In genomic region chr16:85426806-85427205, GRCh38 we compare ENCODE assay signal across 20 cellular contexts.
"Had no signal": no experiment of that assay in that cellular context is flagged by ENCODE, and none has a peak within 500 bp of the region (broad histone marks: within the 10 kb centered on the region; RNA-seq: fewer than 3 reads in every experiment).

No MANE protein-coding gene starts in this region.

- H3K9me3 ChIP-seq: lower lobe of right lung, tibial artery had no signal

- H3K27ac Mint-ChIP-seq: activated CD8-positive, alpha-beta memory T cell treated with anti-CD3 and anti-CD28 coated beads, Interleukin-2, amount 10 ng/mL, durations not matched to agents 7 days and 5 days; activated naive CD8-positive, alpha-beta T cell treated with anti-CD3 and anti-CD28 coated beads for 36 hours; activated T-cell treated with anti-CD3 and anti-CD28 coated beads, Interleukin-2, amount 50 U/mL, for 72 hours; nephron; T-cell had no signal

- H3K4me1 ChIP-seq: foreskin keratinocyte, tibial artery had no signal

- H3K27ac ChIP-seq: cardiac muscle cell, dorsolateral prefrontal cortex, foreskin keratinocyte, lower lobe of right lung, tibial artery had no signal

- H3K36me3 ChIP-seq: cardiac muscle cell, lower lobe of right lung, tibial artery had no signal

- H3K4me3 ChIP-seq: cardiac muscle cell, dorsolateral prefrontal cortex, lower lobe of right lung, tibial artery had no signal

- H3K27me3 ChIP-seq: cardiac muscle cell, dorsolateral prefrontal cortex, tibial artery had no signal

- H3K9me3 Mint-ChIP-seq: activated naive CD8-positive, alpha-beta T cell treated with anti-CD3 and anti-CD28 coated beads for 36 hours; activated T-cell treated with anti-CD3 and anti-CD28 coated beads, Interleukin-2, amount 50 U/mL, for 72 hours; nephron; T-cell had no signal

- H3K4me1 Mint-ChIP-seq: activated CD8-positive, alpha-beta memory T cell treated with anti-CD3 and anti-CD28 coated beads, Interleukin-2, amount 10 ng/mL, durations not matched to agents 7 days and 5 days; activated naive CD8-positive, alpha-beta T cell treated with anti-CD3 and anti-CD28 coated beads for 36 hours; T-cell had no signal

- DNase-seq: activated CD4-positive, alpha-beta T cell treated with anti-CD3 and anti-CD28 coated beads, Interleukin-2, amount 50 U/mL, for 1 hour; activated CD8-positive, alpha-beta memory T cell treated with anti-CD3 and anti-CD28 coated beads, Interleukin-2, amount 10 ng/mL, durations not matched to agents 7 days and 5 days; activated effector memory CD4-positive, alpha-beta T cell treated with anti-CD3 and anti-CD28 coated beads, Interleukin-2, amount 50 U/mL, for 16 hours; activated naive CD8-positive, alpha-beta T cell treated with anti-CD3 and anti-CD28 coated beads for 36 hours; activated T-cell treated with anti-CD3 and anti-CD28 coated beads, Interleukin-2, amount 50 U/mL, for 72 hours; amniotic stem cell; foreskin keratinocyte; glutamatergic neuron; hippocampal formation; left colon; lower lobe of right lung; nucleus accumbens; stimulated activated CD4-positive, alpha-beta T cell treated with anti-CD3 and anti-CD28 coated beads, Interleukin-12 subunit alpha, Interleukin-12 subunit beta, amount 100 ng/mL, for 4 hours; stimulated activated CD4-positive, alpha-beta T cell treated with anti-CD3 and anti-CD28 coated beads, Interleukin-1b, Interleukin-23, amount 100 ng/mL, for 48 hours; stimulated activated naive CD4-positive, alpha-beta T cell treated with Interleukin-2 at 50 U/mL for 16 hours had no signal

- H3K27me3 Mint-ChIP-seq: activated CD8-positive, alpha-beta memory T cell treated with anti-CD3 and anti-CD28 coated beads, Interleukin-2, amount 10 ng/mL, durations not matched to agents 7 days and 5 days; activated naive CD8-positive, alpha-beta T cell treated with anti-CD3 and anti-CD28 coated beads for 36 hours had no signal

- H3K36me3 Mint-ChIP-seq: activated CD8-positive, alpha-beta memory T cell treated with anti-CD3 and anti-CD28 coated beads, Interleukin-2, amount 10 ng/mL, durations not matched to agents 7 days and 5 days; activated naive CD8-positive, alpha-beta T cell treated with anti-CD3 and anti-CD28 coated beads for 36 hours; T-cell had no signal

- H3K4me3 Mint-ChIP-seq: activated CD8-positive, alpha-beta memory T cell treated with anti-CD3 and anti-CD28 coated beads, Interleukin-2, amount 10 ng/mL, durations not matched to agents 7 days and 5 days; activated naive CD8-positive, alpha-beta T cell treated with anti-CD3 and anti-CD28 coated beads for 36 hours; activated T-cell treated with anti-CD3 and anti-CD28 coated beads, Interleukin-2, amount 50 U/mL, for 72 hours; nephron; T-cell had no signal
